In genomic region chr20:63868264-63868663, GRCh38 we compare ENCODE assay signal across 1 cellular context.
TF ChIP-seq lines count a peak whose summit lies in the region.

No MANE protein-coding gene starts in this region.

TF ChIP-seq in GM12878, 131 proteins besides CTCF, POLR2A, EP300 and RAD21:
- TF ChIP-seq ZBTB11 (CRISPR knock-in tag; IDR thresholded peaks at IDR 0.05), result no peak
- no peak for TF ChIP-seq BCLAF1 (IDR thresholded peaks at IDR 0.05)
- no peak for TF ChIP-seq ZBTB4 (CRISPR knock-in tag; IDR thresholded peaks at IDR 0.05)
- no peak for TF ChIP-seq E2F4 (IDR thresholded peaks at IDR 0.05; ENCODE audit: low read depth, low read length)
- no peak for TF ChIP-seq HDGF (IDR thresholded peaks at IDR 0.05)
- no peak for TF ChIP-seq BHLHE40 (IDR thresholded peaks at IDR 0.05; ENCODE audit: borderline replicate concordance in 1 of 2, low read depth in 2 of 2, low read length in 1 of 2)
- no peak for TF ChIP-seq PML (IDR thresholded peaks at IDR 0.05; ENCODE audit: low read length)
- TF ChIP-seq TCF7 (IDR thresholded peaks at IDR 0.05; ENCODE audit: borderline replicate concordance), result no peak
- TF ChIP-seq RELA (IDR thresholded peaks at IDR 0.05; ENCODE audit: borderline replicate concordance, partially characterized antibody), result no peak
- TF ChIP-seq SUPT20H (IDR thresholded peaks at IDR 0.05; ENCODE audit: borderline replicate concordance, control insufficient read depth, low read depth, low read length), result no peak
- TF ChIP-seq CBFB (IDR thresholded peaks at IDR 0.05; ENCODE audit: low read depth), result no peak
- no peak for TF ChIP-seq NBN (IDR thresholded peaks at IDR 0.05)
- TF ChIP-seq CBX5 (IDR thresholded peaks at IDR 0.05; ENCODE audit: low read depth), result no peak
- no peak for TF ChIP-seq TAF1 (IDR thresholded peaks at IDR 0.05; ENCODE audit: borderline replicate concordance, low read depth, low read length)
- no peak for TF ChIP-seq WRNIP1 (IDR thresholded peaks at IDR 0.05; ENCODE audit: borderline replicate concordance, low read depth, low read length)
